Comparison of ENCODE assay signal across 15 cellular contexts in genomic region chr7:69837387-69838068, GRCh38.
A peak's percentile ranks its signal among the peaks of the same experiment; 100 is the strongest.
DNase-seq lines count a peak whose midpoint lies in the region; ATAC-seq and FAIRE-seq lines count a peak whose summit lies in the region.
"Had no signal": no experiment of that assay in that cellular context is flagged by ENCODE, and none has a peak within 500 bp of the region (broad histone marks: within the 10 kb centered on the region; RNA-seq: fewer than 3 reads in every experiment).

No MANE protein-coding gene starts in this region.

- no peak overlapping the region for H3K9ac ChIP-seq in SK-N-MC (ENCODE audit: insufficient read length)
- H3K9ac ChIP-seq: BLaER1 treated with 17β-estradiol and CSF1 and Interleukin-3, amounts not matched to agents 10 nM and 100 nM had no signal

- peak overlapping the region; percentile 10; the same call in 1 of the 2 replicates for H3K4me3 ChIP-seq in SK-N-MC
- H3K4me3 ChIP-seq: BLaER1 treated with 17β-estradiol and CSF1 and Interleukin-3, amounts not matched to agents 10 nM and 100 nM had no signal

- H3K9me3 ChIP-seq in SK-N-MC (ENCODE audit: low read depth, low read length) = no peaks in the 10 kb centered on the region
- H3K9me3 ChIP-seq: BLaER1 treated with 17β-estradiol and CSF1 and Interleukin-3, amounts not matched to agents 10 nM and 100 nM had no signal

- peak; percentile 27 for FAIRE-seq in islet of Langerhans (lab: Jason Lieb, UNC)

- peak; percentile 94 for DNase-seq in DMS79 (lab: John Stamatoyannopoulos, UW)
- peak; percentile 98 for DNase-seq in NCI-H146 treated with DMSO at 0.1 percent for 48 hours (lab: John Stamatoyannopoulos, UW; ENCODE audit: unreplicated experiment)
- no peak for DNase-seq in SK-N-MC (ENCODE audit: low read depth, low spot score)
- no peak for DNase-seq in GM03348 (ENCODE audit: low spot score)
- DNase-seq in D341Med (ENCODE audit: low spot score) = no peak
- DNase-seq: activated CD4-positive, alpha-beta memory T cell treated with anti-CD3 and anti-CD28 coated beads for 36 hours; activated gamma-delta T cell; central memory CD4-positive, alpha-beta T cell; H7; left cardiac atrium; stimulated activated CD4-positive, alpha-beta T cell treated with anti-CD3 and anti-CD28 coated beads, Interleukin-15, amount 100 ng/mL, for 24 hours had no signal

- no peaks in the 10 kb centered on the region for H3K36me3 ChIP-seq in SK-N-MC (ENCODE audit: insufficient read depth, low read length)

- H3K27ac ChIP-seq in SK-N-MC = no peak overlapping the region
- H3K27ac ChIP-seq: BLaER1 treated with 17β-estradiol and CSF1 and Interleukin-3, amounts not matched to agents 10 nM and 100 nM had no signal

- no peak for ATAC-seq in GM19328 (IDR thresholded peaks at IDR 0.05; ENCODE audit: unreplicated experiment)
- no peak for ATAC-seq in HG03045 (IDR thresholded peaks at IDR 0.05; ENCODE audit: unreplicated experiment)
- ATAC-seq: left cardiac atrium had no signal

Comparison
In these comparisons a context has a peak if more than half of its experiments do, and no peak if none do; other contexts are left out.
1. DNase-seq: peak in DMS79 (single experiment) and NCI-H146 treated with DMSO at 0.1 percent for 48 hours (single experiment); none in SK-N-MC (single experiment), GM03348 (single experiment) and D341Med (single experiment).